In the genomic region with DNA sequence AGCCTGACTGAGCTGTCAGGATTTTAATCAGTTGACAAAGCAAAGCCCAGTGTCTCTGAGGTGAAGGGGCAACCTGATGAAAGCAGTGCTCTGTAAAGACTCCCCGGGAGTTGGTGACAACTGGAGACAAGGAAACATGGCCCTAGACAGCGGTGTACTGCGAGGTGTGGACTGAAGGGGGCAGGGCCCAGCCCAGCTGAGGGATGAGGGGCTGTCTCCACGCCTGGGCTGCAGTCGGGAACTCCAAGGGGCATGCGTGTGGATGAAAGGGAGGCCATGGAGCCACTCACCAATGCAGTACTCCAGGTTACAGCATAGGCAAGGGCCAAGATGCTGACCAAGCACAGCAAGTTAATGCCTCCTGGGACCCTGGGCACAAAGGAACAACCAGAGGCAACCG, we compare ENCODE assay signal across 13 cellular contexts.
"Had no signal": no experiment of that assay in that cellular context is flagged by ENCODE, and none has a peak within 500 bp of the region (broad histone marks: within the 10 kb centered on the region; RNA-seq: fewer than 3 reads in every experiment).

No MANE protein-coding gene starts in this region.

- DNase-seq: activated CD4-positive, alpha-beta T cell treated with anti-CD3 and anti-CD28 coated beads for 36 hours; activated naive CD4-positive, alpha-beta T cell treated with anti-CD3 and anti-CD28 coated beads, Interleukin-2, amount 50 U/mL, for 16 hours; colonic mucosa; effector memory CD8-positive, alpha-beta T cell; midbrain; right cardiac atrium; stimulated activated naive B cell treated with anti-CD40 and anti-IgM and Interleukin-4, amounts not matched to agents 10 μg/mL and 1 μg/mL and 100 μg/mL, for 72 hours; T-helper 9 cell; upper lobe of right lung had no signal

- H3K27me3 Mint-ChIP-seq: activated CD4-positive, alpha-beta T cell treated with anti-CD3 and anti-CD28 coated beads for 36 hours; effector memory CD8-positive, alpha-beta T cell; stimulated activated naive B cell treated with anti-CD40 and anti-IgM and Interleukin-4, amounts not matched to agents 10 μg/mL and 1 μg/mL and 100 μg/mL, for 72 hours had no signal

- H3K9me3 Mint-ChIP-seq: activated T-helper 2 cell treated with anti-CD3 and anti-CD28 coated beads, Interferon-gamma antibody, Interleukin-2, Interleukin-4, amounts not matched to agents 10 μg/mL and 5 μg/mL and 100 μg/mL, durations not matched to agents 14 hours and 24 hours and 36 hours; effector memory CD8-positive, alpha-beta T cell; stimulated activated naive B cell treated with anti-CD40 and anti-IgM and Interleukin-4, amounts not matched to agents 10 μg/mL and 1 μg/mL and 100 μg/mL, for 72 hours had no signal

- H3K27ac Mint-ChIP-seq: activated T-helper 2 cell treated with anti-CD3 and anti-CD28 coated beads, Interferon-gamma antibody, Interleukin-2, Interleukin-4, amounts not matched to agents 10 μg/mL and 5 μg/mL and 100 μg/mL, durations not matched to agents 14 hours and 24 hours and 36 hours; stimulated activated naive B cell treated with anti-CD40 and anti-IgM and Interleukin-4, amounts not matched to agents 10 μg/mL and 1 μg/mL and 100 μg/mL, for 72 hours had no signal

- H2AFZ ChIP-seq: hepatocyte had no signal

- H3K4me3 ChIP-seq: colonic mucosa, hepatocyte, smooth muscle cell, upper lobe of right lung had no signal

- H3K4me1 ChIP-seq: upper lobe of right lung had no signal

- H3K9me3 ChIP-seq: colonic mucosa, neutrophil, upper lobe of right lung had no signal

- ATAC-seq: activated CD4-positive, alpha-beta T cell treated with anti-CD3 and anti-CD28 coated beads for 36 hours; effector memory CD8-positive, alpha-beta T cell; right cardiac atrium; stimulated activated naive B cell treated with anti-CD40 and anti-IgM and Interleukin-4, amounts not matched to agents 10 μg/mL and 1 μg/mL and 100 μg/mL, for 72 hours; upper lobe of right lung had no signal

- H3K4me2 ChIP-seq: hepatocyte, smooth muscle cell had no signal

- H3K4me3 Mint-ChIP-seq: activated CD4-positive, alpha-beta T cell treated with anti-CD3 and anti-CD28 coated beads for 36 hours; effector memory CD8-positive, alpha-beta T cell; stimulated activated naive B cell treated with anti-CD40 and anti-IgM and Interleukin-4, amounts not matched to agents 10 μg/mL and 1 μg/mL and 100 μg/mL, for 72 hours had no signal

- H3K27ac ChIP-seq: colonic mucosa, neutrophil, upper lobe of right lung had no signal

- H3K27me3 ChIP-seq: colonic mucosa, hepatocyte, neutrophil, upper lobe of right lung had no signal
